23 cellular contexts compared by ENCODE assay signal in the genomic region with DNA sequence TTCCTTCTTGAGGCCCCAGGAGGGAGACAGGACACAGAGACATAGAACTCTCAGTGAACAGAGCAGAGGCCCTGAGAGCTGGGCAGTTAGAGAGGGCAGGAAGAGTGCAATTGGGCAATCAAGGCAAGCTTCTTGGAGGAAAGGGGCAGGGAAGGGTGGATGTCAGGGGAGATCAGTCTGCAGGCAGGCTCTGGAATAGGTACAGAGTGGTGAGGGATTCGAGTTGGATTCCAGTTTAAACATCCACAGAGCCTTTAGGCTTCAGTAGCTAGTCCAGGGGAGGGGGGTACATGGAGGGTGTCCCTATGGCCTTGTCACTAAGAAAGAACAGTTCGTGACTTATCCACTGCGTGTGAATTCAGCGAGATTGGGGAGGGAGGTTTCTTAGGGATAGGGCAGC. TPM values are rescaled to one million over a fixed set of nuclear protein-coding genes. Genes with fewer than 3 reads are reported as not detected.
"Had no signal": no experiment of that assay in that cellular context is flagged by ENCODE, and none has a peak within 500 bp of the region (broad histone marks: within the 10 kb centered on the region; RNA-seq: fewer than 3 reads in every experiment).

No MANE protein-coding gene starts in this region.

- H3K4me3 ChIP-seq: ascending aorta, pancreas, right lobe of liver, upper lobe of left lung had no signal

- H3K27ac ChIP-seq: ascending aorta, coronary artery, gastroesophageal sphincter, heart right ventricle, left ventricle myocardium inferior, pancreas, right lobe of liver, upper lobe of left lung had no signal

- H3K9me3 ChIP-seq: ascending aorta, gastroesophageal sphincter, heart right ventricle, left ventricle myocardium inferior, pancreas, right lobe of liver, testis, upper lobe of left lung had no signal

- DNase-seq: activated B cell treated with CpG ODN at 0.5 μM for 24 hours; activated CD4-positive, alpha-beta T cell treated with anti-CD3 and anti-CD28 coated beads, Interleukin-2, amount 10 ng/mL, durations not matched to agents 24 days and 14 days; activated CD8-positive, alpha-beta memory T cell treated with anti-CD3 and anti-CD28 coated beads, Interleukin-2, amount 50 U/mL, for 4 hours; activated T-cell treated with anti-CD3 and anti-CD28 coated beads, Interleukin-2, amount 50 U/mL, for 4 hours; heart right ventricle; kidney glomerular epithelial cell; left ventricle myocardium inferior; mammary epithelial cell; pancreas; right lobe of liver; stimulated activated CD4-positive, alpha-beta T cell treated with anti-CD3 and anti-CD28 coated beads, Interleukin-4, amount 100 ng/mL, for 24 hours; SW 1271 had no signal

- H3K27ac Mint-ChIP-seq: activated B cell treated with CpG ODN at 0.5 μM for 24 hours; activated CD4-positive, alpha-beta T cell treated with anti-CD3 and anti-CD28 coated beads, Interleukin-2, amount 10 ng/mL, durations not matched to agents 24 days and 14 days; activated naive CD4-positive, alpha-beta T cell treated with anti-CD3 and anti-CD28 coated beads, Interleukin-2, amount 50 U/mL, for 24 hours; stimulated activated effector memory CD8-positive, alpha-beta T cell treated with anti-CD3 and anti-CD28 coated beads, Interleukin-12 subunit alpha, Interleukin-12 subunit beta, amount 100 ng/mL, for 72 hours had no signal

- H3K36me3 ChIP-seq: ascending aorta, gastroesophageal sphincter, heart right ventricle, left ventricle myocardium inferior, pancreas, right lobe of liver, upper lobe of left lung had no signal

- H3K27me3 ChIP-seq: testis had no signal

- H3K4me1 ChIP-seq: pancreas, right lobe of liver had no signal

- ATAC-seq: activated T-cell treated with anti-CD3 and anti-CD28 coated beads, Interleukin-2, amount 50 U/mL, for 4 hours; esophagus mucosa; gastroesophageal sphincter; pancreas; right lobe of liver; stimulated activated effector memory CD8-positive, alpha-beta T cell treated with anti-CD3 and anti-CD28 coated beads, Interleukin-12 subunit alpha, Interleukin-12 subunit beta, amount 100 ng/mL, for 72 hours had no signal

- H3K4me3 Mint-ChIP-seq: activated B cell treated with CpG ODN at 0.5 μM for 24 hours; activated CD4-positive, alpha-beta T cell treated with anti-CD3 and anti-CD28 coated beads, Interleukin-2, amount 10 ng/mL, durations not matched to agents 24 days and 14 days; activated naive CD4-positive, alpha-beta T cell treated with anti-CD3 and anti-CD28 coated beads, Interleukin-2, amount 50 U/mL, for 24 hours; activated T-cell treated with anti-CD3 and anti-CD28 coated beads, Interleukin-2, amount 50 U/mL, for 4 hours had no signal

- H3K9me3 Mint-ChIP-seq: activated B cell treated with CpG ODN at 0.5 μM for 24 hours; activated CD4-positive, alpha-beta T cell treated with anti-CD3 and anti-CD28 coated beads, Interleukin-2, amount 10 ng/mL, durations not matched to agents 24 days and 14 days; activated naive CD4-positive, alpha-beta T cell treated with anti-CD3 and anti-CD28 coated beads, Interleukin-2, amount 50 U/mL, for 24 hours; activated T-cell treated with anti-CD3 and anti-CD28 coated beads, Interleukin-2, amount 50 U/mL, for 4 hours; stimulated activated effector memory CD8-positive, alpha-beta T cell treated with anti-CD3 and anti-CD28 coated beads, Interleukin-12 subunit alpha, Interleukin-12 subunit beta, amount 100 ng/mL, for 72 hours had no signal

- H3K36me3 Mint-ChIP-seq: activated naive CD4-positive, alpha-beta T cell treated with anti-CD3 and anti-CD28 coated beads, Interleukin-2, amount 50 U/mL, for 24 hours; stimulated activated effector memory CD8-positive, alpha-beta T cell treated with anti-CD3 and anti-CD28 coated beads, Interleukin-12 subunit alpha, Interleukin-12 subunit beta, amount 100 ng/mL, for 72 hours had no signal

RNA-seq across cellular contexts. Expression of a gene that starts 2.0 kb away (rescaled TPM):
- total RNA-seq: activated B cell treated with CpG ODN at 0.5 μM for 24 hours; activated CD4-positive, alpha-beta T cell treated with anti-CD3 and anti-CD28 coated beads, Interleukin-2, amount 10 ng/mL, durations not matched to agents 24 days and 14 days; activated T-cell treated with anti-CD3 and anti-CD28 coated beads, Interleukin-2, amount 50 U/mL, for 4 hours; ascending aorta; esophagus mucosa; gastroesophageal sphincter; heart right ventricle; left ventricle myocardium inferior; mammary epithelial cell; mononuclear cell; right lobe of liver; smooth muscle cell; T-helper 2 cell treated with Interferon-gamma antibody and Interleukin-4, amounts not matched to agents 100 ng/mL and 5 ng/mL, for 36 hours had no signal

RNA-seq across cellular contexts. Expression of a gene that starts 9.5 kb away (rescaled TPM):
- total RNA-seq: activated B cell treated with CpG ODN at 0.5 μM for 24 hours; activated CD4-positive, alpha-beta T cell treated with anti-CD3 and anti-CD28 coated beads, Interleukin-2, amount 10 ng/mL, durations not matched to agents 24 days and 14 days; activated T-cell treated with anti-CD3 and anti-CD28 coated beads, Interleukin-2, amount 50 U/mL, for 4 hours; ascending aorta; esophagus mucosa; gastroesophageal sphincter; heart right ventricle; left ventricle myocardium inferior; mammary epithelial cell; mononuclear cell; right lobe of liver; smooth muscle cell; T-helper 2 cell treated with Interferon-gamma antibody and Interleukin-4, amounts not matched to agents 100 ng/mL and 5 ng/mL, for 36 hours; testis; upper lobe of left lung had no signal

RNA-seq across cellular contexts. Expression of a gene that starts 44.4 kb away (rescaled TPM):
- total RNA-seq: activated B cell treated with CpG ODN at 0.5 μM for 24 hours had no signal
